17 cellular contexts compared by ENCODE assay signal in genomic region chr3:108130247-108130646, GRCh38. TPM values are rescaled to one million over a fixed set of nuclear protein-coding genes. Genes with fewer than 3 reads are reported as not detected.
DNase-seq lines count a peak whose midpoint lies in the region; ATAC-seq, FAIRE-seq and TF ChIP-seq lines count a peak whose summit lies in the region.
"Had no signal": no experiment of that assay in that cellular context is flagged by ENCODE, and none has a peak within 500 bp of the region (broad histone marks: within the 10 kb centered on the region; RNA-seq: fewer than 3 reads in every experiment).

No MANE protein-coding gene starts in this region.

- H3K27ac ChIP-seq in SK-N-SH (ENCODE audit: low read depth in 2 of 2, low read length in 1 of 2) (peak overlapping the region in 1 of 2 experiments; percentile 83; a peak in 2 of 4 replicates), PC-9 (peak overlapping the region; percentile 84; the same call in 1 of the 2 replicates), mesenchymal stem cell (ENCODE audit: low read length, poor library complexity, severe bottlenecking) (no peak overlapping the region), prostate gland (no peak overlapping the region)
- H3K27ac ChIP-seq: colonic mucosa, suprapubic skin had no signal

- no peaks in the 10 kb centered on the region for H3K36me3 ChIP-seq in SK-N-SH (replicated peaks in 1 of 2; ENCODE audit: control insufficient read depth in 1 of 2, insufficient read depth in 2 of 2, low read length in 1 of 2)
- no peaks in the 10 kb centered on the region for H3K36me3 ChIP-seq in PC-9 (ENCODE audit: low read depth)
- H3K36me3 ChIP-seq in mesenchymal stem cell (ENCODE audit: control insufficient read depth in 1 of 2, insufficient read depth in 2 of 2, low read depth in 1 of 2, low read length in 2 of 2) = peaks cover 0 to 2% of the 10 kb centered on the region in 2 experiments
- H3K36me3 ChIP-seq in prostate gland = no peaks in the 10 kb centered on the region
- H3K36me3 ChIP-seq: colonic mucosa, pancreas, suprapubic skin had no signal

- H2AFZ ChIP-seq in SK-N-SH (ENCODE audit: low read depth) = no peak overlapping the region
- H2AFZ ChIP-seq in PC-9 = no peak overlapping the region
- H2AFZ ChIP-seq in mesenchymal stem cell (ENCODE audit: low read depth, low read length) = no peak overlapping the region

- H3K27me3 ChIP-seq in SK-N-SH (ENCODE audit: insufficient read depth) = no peaks in the 10 kb centered on the region
- no peaks in the 10 kb centered on the region for H3K27me3 ChIP-seq in PC-9 (ENCODE audit: insufficient read depth, low read depth)
- no peaks in the 10 kb centered on the region for H3K27me3 ChIP-seq in mesenchymal stem cell (ENCODE audit: control insufficient read depth in 1 of 2, insufficient read depth in 1 of 2, low read length in 2 of 2)
- H3K27me3 ChIP-seq in prostate gland (replicated peaks; ENCODE audit: insufficient read depth) = no peaks in the 10 kb centered on the region
- H3K27me3 ChIP-seq: colonic mucosa, pancreas, suprapubic skin had no signal

- no peak for ATAC-seq in SK-N-SH treated with all-trans-retinoic acid at 6 μM for 48 hours
- ATAC-seq: K562 had no signal

- H3K23ac ChIP-seq in mesenchymal stem cell (ENCODE audit: low read length in 2 of 2) = no peak overlapping the region

- no peak overlapping the region for H2AK5ac ChIP-seq in mesenchymal stem cell (ENCODE audit: low read length, severe bottlenecking)

- H3K9me2 ChIP-seq in SK-N-SH (no peaks in the 10 kb centered on the region), PC-9 (ENCODE audit: insufficient read depth) (no peaks in the 10 kb centered on the region)

- peaks cover 11% of the 10 kb centered on the region for H3F3A ChIP-seq in SK-N-SH (replicated peaks; ENCODE audit: insufficient read depth)
- H3F3A ChIP-seq in PC-9 (ENCODE audit: insufficient read depth, low read depth) = peaks cover 39% of the 10 kb centered on the region

- 92% methylated on average over 4 of the region's 4 CpGs for WGBS in SK-N-SH (ENCODE audit: low lambda C conversion rate)
- WGBS in mesenchymal stem cell = 83% methylated on average over 1 of the region's 4 CpGs
- WGBS in prostate gland = 93% methylated on average over 4 of the region's 4 CpGs

- H4K20me1 ChIP-seq in SK-N-SH (ENCODE audit: insufficient read depth) (no peaks in the 10 kb centered on the region), PC-9 (ENCODE audit: insufficient read depth) (no peaks in the 10 kb centered on the region)

- H3K9ac ChIP-seq in SK-N-SH (no peak overlapping the region), mesenchymal stem cell (ENCODE audit: low read length) (peak overlapping the region; percentile 70)

- CTCF ChIA-PET in SK-N-SH (lab: Yijun Ruan, JAX) (no interaction called here), PC-9 (lab: Charles Lee) (interaction anchor here (1.3 kb wide), 1 partner anchor 24 kb away, joined by 5 read pairs; no protein-coding TSS in a partner anchor)

- H2BK5ac ChIP-seq in mesenchymal stem cell (ENCODE audit: low read depth, low read length, poor library complexity, severe bottlenecking) = no peak overlapping the region

- TF ChIP-seq CTCF in SK-N-SH (IDR thresholded peaks at IDR 0.05) (no peak), PC-9 (conservative IDR thresholded peaks at IDR 0.05) (no peak), GM20000 (IDR thresholded peaks at IDR 0.05; ENCODE audit: extremely low read depth, missing control alignments) (no peak), prostate gland (IDR thresholded peaks at IDR 0.05) (no peak)

- no TSS peak for BruUV-seq in PC-9 (replicated peaks; lab: Mats Ljungman, UMichigan)

- no peak for TF ChIP-seq RAD21 in SK-N-SH (IDR thresholded peaks at IDR 0.05; ENCODE audit: low read length)

- no peak overlapping the region for H2BK12ac ChIP-seq in mesenchymal stem cell (ENCODE audit: low read length in 2 of 2)

- no peak overlapping the region for H3K14ac ChIP-seq in mesenchymal stem cell (ENCODE audit: low read length in 2 of 2)

- FAIRE-seq in GM12891 (lab: Jason Lieb, UNC) = no peak
- FAIRE-seq: A204.1, islet of Langerhans, K562, pancreas had no signal

- H3K4me2 ChIP-seq in SK-N-SH (0 out of 2 replicates have a peak overlapping the region, but pooled peaks have one; percentile 31), PC-9 (peak overlapping the region; percentile 72; the same call in 1 of the 2 replicates), mesenchymal stem cell (ENCODE audit: low read length, poor library complexity, severe bottlenecking) (no peak overlapping the region)

- no peak overlapping the region for H2BK15ac ChIP-seq in mesenchymal stem cell (ENCODE audit: low read depth, poor library complexity, severe bottlenecking)

- TF ChIP-seq POLR2A in GM12891 (IDR thresholded peaks at IDR 0.05; ENCODE audit: low read depth, low read length) (no peak), prostate gland (IDR thresholded peaks at IDR 0.05) (no peak)

- peak overlapping the region; percentile 21 for H4K8ac ChIP-seq in mesenchymal stem cell (ENCODE audit: low read length)

- DNase-seq in SK-N-SH (no peak), GM12891 (ENCODE audit: insufficient read length, low spot score) (no peak), PC-9 (no peak), mesenchymal stem cell (no peak), inferior parietal cortex (ENCODE audit: extremely low spot score) (no peak), GM20000 (ENCODE audit: low spot score) (no peak), prostate gland (ENCODE audit: low spot score) (no peak)
- DNase-seq: colonic mucosa; NCI-H1436 treated with DMSO at 0.1 percent for 48 hours; NCI-H345; pancreas; stimulated activated CD4-positive, alpha-beta T cell treated with anti-CD3 and anti-CD28 coated beads, Interleukin-12 subunit alpha, Interleukin-12 subunit beta, amount 100 ng/mL, for 4 hours had no signal

- H3K4me1 ChIP-seq in SK-N-SH (ENCODE audit: control insufficient read depth in 1 of 2, insufficient read depth in 2 of 2, low read depth in 1 of 2, low read length in 1 of 2) (peaks cover 4 to 27% of the 10 kb centered on the region in 2 experiments; a peak in 3 of 4 replicates), PC-9 (replicated peaks; ENCODE audit: insufficient read depth) (peaks cover 46% of the 10 kb centered on the region), mesenchymal stem cell (ENCODE audit: control insufficient read depth, insufficient read depth, low read depth, low read length) (peaks cover 6% of the 10 kb centered on the region), prostate gland (replicated peaks) (no peaks in the 10 kb centered on the region)

- no peak overlapping the region for H3K4ac ChIP-seq in mesenchymal stem cell (ENCODE audit: low read depth in 1 of 2, low read length in 2 of 2)

- H4K91ac ChIP-seq in mesenchymal stem cell (ENCODE audit: low read length) = no peak overlapping the region

- TF ChIP-seq EP300 in SK-N-SH (IDR thresholded peaks at IDR 0.05; ENCODE audit: borderline replicate concordance in 1 of 2, low read depth in 1 of 2, low read length in 1 of 2) = no peak

- no peaks in the 10 kb centered on the region for H3K9me3 ChIP-seq in SK-N-SH
- H3K9me3 ChIP-seq in PC-9 (ENCODE audit: insufficient read depth, low read depth) = 0 out of 2 replicates have a peak, but pooled peaks cover 2% of the 10 kb centered on the region
- no peaks in the 10 kb centered on the region for H3K9me3 ChIP-seq in mesenchymal stem cell (ENCODE audit: control insufficient read depth, low read length)
- H3K9me3 ChIP-seq in prostate gland = no peaks in the 10 kb centered on the region
- H3K9me3 ChIP-seq: colonic mucosa, pancreas, suprapubic skin had no signal

- H3K4me3 ChIP-seq in SK-N-SH (ENCODE audit: low read depth in 2 of 2, low read length in 1 of 2) = no peak overlapping the region
- H3K4me3 ChIP-seq in PC-9 = no peak overlapping the region
- no peak overlapping the region for H3K4me3 ChIP-seq in mesenchymal stem cell (ENCODE audit: insufficient read depth in 1 of 2, low read depth in 1 of 2, low read length in 2 of 2)
- no peak overlapping the region for H3K4me3 ChIP-seq in prostate gland
- H3K4me3 ChIP-seq: colonic mucosa, K562, pancreas, suprapubic skin had no signal

- H3K79me1 ChIP-seq in mesenchymal stem cell (replicated peaks; ENCODE audit: low read length, poor library complexity, severe bottlenecking) = no peaks in the 10 kb centered on the region

- intact Hi-C loops in PC-9 (cut with micrococcal nuclease; ENCODE audit: unreplicated experiment) (loop anchor here (5.0 kb wide), 1 partner anchor 78 kb away; no protein-coding TSS in a partner anchor), prostate gland (cut with DNase I) (no loop called here)

- POLR2A ChIA-PET in SK-N-SH (lab: Yijun Ruan, JAX) (no interaction called here), PC-9 (lab: Charles Lee; ENCODE audit: unreplicated experiment) (no interaction called here)

- H2BK120ac ChIP-seq in mesenchymal stem cell (ENCODE audit: low read depth, low read length) = no peak overlapping the region

- H3K79me2 ChIP-seq in SK-N-SH (ENCODE audit: insufficient read depth) = no peaks in the 10 kb centered on the region
- H3K79me2 ChIP-seq in PC-9 (ENCODE audit: low read depth) = no peaks in the 10 kb centered on the region

- no peak overlapping the region for H3K18ac ChIP-seq in mesenchymal stem cell (ENCODE audit: low read depth in 1 of 2, low read length in 2 of 2)

TF ChIP-seq in SK-N-SH, 30 proteins besides CTCF, POLR2A, EP300 and RAD21 (continues in another document):
- TF ChIP-seq MXI1 (IDR thresholded peaks at IDR 0.05; ENCODE audit: low read depth, low read length) (no peak), GABPA (IDR thresholded peaks at IDR 0.05; ENCODE audit: low read depth) (no peak), SIN3A (IDR thresholded peaks at IDR 0.05; ENCODE audit: borderline replicate concordance, low read depth, low read length) (no peak), FOSL2 (IDR thresholded peaks at IDR 0.05; ENCODE audit: borderline replicate concordance, low read depth) (no peak)

TF ChIP-seq in SK-N-SH treated with all-trans-retinoic acid at 6 μM for 48 hours, 23 proteins besides CTCF, POLR2A, EP300 and RAD21 (continues in another document):
- TF ChIP-seq ZFP30 (CRISPR knock-in tag; IDR thresholded peaks at IDR 0.05) = no peak
- no peak for TF ChIP-seq ISL1 (CRISPR knock-in tag; IDR thresholded peaks at IDR 0.05)
- no peak for TF ChIP-seq ZNF565 (CRISPR knock-in tag; conservative IDR thresholded peaks at IDR 0.05; ENCODE audit: low read depth)
- TF ChIP-seq ZC3H10 (CRISPR knock-in tag; IDR thresholded peaks at IDR 0.05) = no peak
- no peak for TF ChIP-seq PPARA (CRISPR knock-in tag; IDR thresholded peaks at IDR 0.05; ENCODE audit: borderline replicate concordance)

TF ChIP-seq in GM12891, 5 proteins besides CTCF, POLR2A, EP300 and RAD21 (continues in another document):
- TF ChIP-seq TAF1 (IDR thresholded peaks at IDR 0.05; ENCODE audit: low read depth, low read length) (no peak), SPI1 (IDR thresholded peaks at IDR 0.05; ENCODE audit: low read depth, low read length) (peak; percentile 90), POLR2AphosphoS5 (IDR thresholded peaks at IDR 0.05; ENCODE audit: low read depth, low read length) (no peak), POU2F2 (IDR thresholded peaks at IDR 0.05; ENCODE audit: low read depth, low read length) (no peak)

RNA-seq across cellular contexts. Expression of gene CD47, which starts 39.4 kb away (rescaled TPM):
- 19.6 and 20.0 TPM in 2 replicates for polyA plus RNA-seq in SK-N-SH (2012; rRNA removed)
- 27.8 and 35.8 TPM in 2 replicates for polyA plus RNA-seq in SK-N-SH (2012; cell fraction: cytosol; rRNA removed)
- polyA plus RNA-seq in SK-N-SH (2012; cell fraction: nucleus; rRNA removed) = 11.7 and 24.3 TPM in 2 replicates
- polyA plus RNA-seq in GM12891 (2012; ENCODE audit: low read depth, missing spikeins) = 62.8 TPM
- total RNA-seq in PC-9 (2021) (74.8 and 76.9 TPM in 2 replicates), prostate gland (100 to 1,000 TPM in 1 of 2 donors, 10 to 100 TPM in 1; 90.1 to 197 TPM)
- polyA plus RNA-seq in mesenchymal stem cell (2013, experiment 1 of 2) = 52.7 TPM
- polyA plus RNA-seq in mesenchymal stem cell (2013, experiment 2 of 2) = 59.2 TPM
